ENCODE assay signal across 1 cellular context in genomic region chr14:90308561-90308960, GRCh38.
TF ChIP-seq lines count a peak whose summit lies in the region.

No MANE protein-coding gene starts in this region.

TF ChIP-seq in WTC11, 78 proteins besides CTCF, POLR2A, EP300 and RAD21 (continued from another document):
- TF ChIP-seq ARID4B (CRISPR knock-in tag; IDR thresholded peaks at IDR 0.05; ENCODE audit: borderline replicate concordance) (no peak), MYBL2 (CRISPR knock-in tag; IDR thresholded peaks at IDR 0.05) (no peak), NFYB (CRISPR knock-in tag; conservative IDR thresholded peaks at IDR 0.05; ENCODE audit: low read depth) (no peak), PREB (CRISPR knock-in tag; IDR thresholded peaks at IDR 0.05; ENCODE audit: borderline replicate concordance) (no peak), JUN (CRISPR knock-in tag; IDR thresholded peaks at IDR 0.05) (no peak), USF2 (CRISPR knock-in tag; IDR thresholded peaks at IDR 0.05) (no peak), NFATC4 (CRISPR knock-in tag; IDR thresholded peaks at IDR 0.05) (no peak), ATF2 (CRISPR knock-in tag; IDR thresholded peaks at IDR 0.05; ENCODE audit: borderline replicate concordance, low read depth) (no peak), AFF4 (CRISPR knock-in tag; IDR thresholded peaks at IDR 0.05; ENCODE audit: borderline replicate concordance) (no peak), ZNF425 (CRISPR knock-in tag; conservative IDR thresholded peaks at IDR 0.05) (no peak)
